In the genomic region with DNA sequence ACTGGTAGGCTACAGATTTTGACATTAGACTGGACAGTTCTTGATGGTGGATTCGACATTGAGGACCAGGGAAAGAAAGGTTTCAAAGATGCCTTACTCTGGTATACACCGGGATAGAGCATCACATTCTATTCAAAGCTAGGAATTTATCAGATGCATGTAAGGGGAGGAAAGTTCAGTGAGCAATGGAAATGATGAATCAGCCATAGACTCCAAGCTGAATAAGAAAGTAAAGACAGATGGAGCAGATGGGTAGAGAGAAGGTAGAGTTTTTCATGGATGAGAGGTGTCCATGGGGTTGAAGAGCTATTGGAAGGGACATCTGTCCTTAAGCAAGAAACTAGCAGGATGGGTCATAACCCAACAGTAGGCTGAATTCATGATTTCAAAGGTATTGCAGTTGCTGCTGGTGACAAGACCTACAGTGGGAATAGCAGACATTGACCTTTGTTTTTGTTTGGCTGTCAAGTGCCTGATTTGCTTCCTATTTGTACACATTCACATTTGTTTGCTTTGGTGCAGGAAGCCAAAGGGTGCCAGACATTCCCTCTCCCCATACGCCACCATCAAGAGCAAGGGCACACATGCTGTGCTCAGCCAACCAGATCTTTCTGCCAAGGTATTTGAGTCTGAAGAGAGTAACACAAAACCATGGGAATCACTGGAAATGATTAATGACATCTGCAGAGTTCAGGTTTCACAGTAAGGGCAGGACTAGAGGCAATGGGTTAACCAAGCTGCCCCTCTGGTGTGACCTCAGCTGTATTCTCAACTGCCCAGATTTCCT, we compare ENCODE assay signal across 3 cellular contexts.
A peak's percentile ranks its signal among the peaks of the same experiment; 100 is the strongest.
TF ChIP-seq lines count a peak whose summit lies in the region.

No MANE protein-coding gene starts in this region.

TF ChIP-seq in HEK293T, 16 proteins besides CTCF, POLR2A, EP300 and RAD21:
- TF ChIP-seq FOXM1 (IDR thresholded peaks at IDR 0.05; ENCODE audit: borderline replicate concordance) (no peak), NFRKB (IDR thresholded peaks at IDR 0.05) (no peak), CTBP1 (IDR thresholded peaks at IDR 0.05; ENCODE audit: borderline replicate concordance) (no peak), SP1 (IDR thresholded peaks at IDR 0.05) (no peak)
- TF ChIP-seq, protein P1, sequence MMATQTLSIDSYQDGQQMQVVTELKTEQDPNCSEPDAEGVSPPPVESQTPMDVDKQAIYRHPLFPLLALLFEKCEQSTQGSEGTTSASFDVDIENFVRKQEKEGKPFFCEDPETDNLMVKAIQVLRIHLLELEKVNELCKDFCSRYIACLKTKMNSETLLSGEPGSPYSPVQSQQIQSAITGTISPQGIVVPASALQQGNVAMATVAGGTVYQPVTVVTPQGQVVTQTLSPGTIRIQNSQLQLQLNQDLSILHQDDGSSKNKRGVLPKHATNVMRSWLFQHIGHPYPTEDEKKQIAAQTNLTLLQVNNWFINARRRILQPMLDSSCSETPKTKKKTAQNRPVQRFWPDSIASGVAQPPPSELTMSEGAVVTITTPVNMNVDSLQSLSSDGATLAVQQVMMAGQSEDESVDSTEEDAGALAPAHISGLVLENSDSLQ (IDR thresholded peaks at IDR 0.05): peak; percentile 31; the same call in 1 of the 2 replicates
TF ChIP-seq in HEK293T: peak in this region for 1.

TF ChIP-seq in K562, 482 proteins besides CTCF, POLR2A, EP300 and RAD21:
- TF ChIP-seq FOSL1 (tag; conservative IDR thresholded peaks at IDR 0.05): peak; percentile 55; the same call in 1 of the 2 replicates
- no peak for TF ChIP-seq SIRT6 (IDR thresholded peaks at IDR 0.05; ENCODE audit: low read depth, low read length)

TF ChIP-seq in GM12891, 5 proteins besides CTCF, POLR2A, EP300 and RAD21:
- TF ChIP-seq POU2F2 (IDR thresholded peaks at IDR 0.05; ENCODE audit: low read depth, low read length) (no peak), SPI1 (IDR thresholded peaks at IDR 0.05; ENCODE audit: low read depth, low read length) (no peak), TAF1 (IDR thresholded peaks at IDR 0.05; ENCODE audit: low read depth, low read length) (no peak), POLR2AphosphoS5 (IDR thresholded peaks at IDR 0.05; ENCODE audit: low read depth, low read length) (no peak), PAX5 (IDR thresholded peaks at IDR 0.05; ENCODE audit: insufficient read depth, low read length, severe bottlenecking) (no peak)
